11 cellular contexts compared by ENCODE assay signal in genomic region chr1:203676455-203676854, GRCh38. TPM values are rescaled to one million over a fixed set of nuclear protein-coding genes. Genes with fewer than 3 reads are reported as not detected.
DNase-seq lines count a peak whose midpoint lies in the region; ATAC-seq and TF ChIP-seq lines count a peak whose summit lies in the region.
"Had no signal": no experiment of that assay in that cellular context is flagged by ENCODE, and none has a peak within 500 bp of the region (broad histone marks: within the 10 kb centered on the region; RNA-seq: fewer than 3 reads in every experiment).

No MANE protein-coding gene starts in this region.

- TF ChIP-seq POLR2A in esophagus squamous epithelium (IDR thresholded peaks at IDR 0.05) (no peak), spleen (IDR thresholded peaks at IDR 0.05) (no peak)

- TF ChIP-seq CTCF in esophagus squamous epithelium (IDR thresholded peaks at IDR 0.05) = no peak
- no peak for TF ChIP-seq CTCF in spleen (IDR thresholded peaks at IDR 0.05 in 8 of 11, conservative IDR thresholded peaks at IDR 0.05 in 3 of 11)

- no peaks in the 10 kb centered on the region for H3K27me3 Mint-ChIP-seq in T-helper 17 cell

- H3K4me1 ChIP-seq in esophagus squamous epithelium (peaks cover 33 to 79% (median 57%) of the 10 kb centered on the region in 3 donors), spleen (peaks cover 27 to 64% (median 47%) of the 10 kb centered on the region in 6 donors)

- H3K27me3 ChIP-seq in H7 (ENCODE audit: control insufficient read depth, insufficient read depth, low read length) (no peaks in the 10 kb centered on the region), esophagus squamous epithelium (no peaks in the 10 kb centered on the region), spleen (replicated peaks in 1 of 7) (no peaks in the 10 kb centered on the region), MG63 (no peaks in the 10 kb centered on the region)

- H3K9me3 ChIP-seq in T-helper 17 cell (ENCODE audit: control insufficient read depth, low read length, poor library complexity, severe bottlenecking) = no peaks in the 10 kb centered on the region
- H3K9me3 ChIP-seq in esophagus squamous epithelium = no peaks in the 10 kb centered on the region
- H3K9me3 ChIP-seq in spleen = no peaks in the 10 kb centered on the region
- no peaks in the 10 kb centered on the region for H3K9me3 ChIP-seq in MG63
- H3K9me3 ChIP-seq: prostate gland had no signal

- H3K4me3 ChIP-seq in H7 (ENCODE audit: insufficient read depth, low read depth, low read length) = no peak overlapping the region
- H3K4me3 ChIP-seq in esophagus squamous epithelium = no peak overlapping the region
- no peak overlapping the region for H3K4me3 ChIP-seq in spleen
- no peak overlapping the region for H3K4me3 ChIP-seq in MG63
- H3K4me3 ChIP-seq: prostate gland, SK-N-MC had no signal

- peak overlapping the region; percentile 33 to 87 (median 75) for H3K27ac ChIP-seq in esophagus squamous epithelium
- H3K27ac ChIP-seq in spleen = peak overlapping the region in 5 of 8 donors; percentile 48 to 84 (median 75)
- H3K27ac ChIP-seq: prostate gland, SK-N-MC had no signal

- DNase-seq in H7 = peak; percentile 62
- DNase-seq in T-helper 17 cell = no peak
- no peak for DNase-seq in esophagus squamous epithelium (lab: John Stamatoyannopoulos, UW)
- no peak for DNase-seq in spleen
- DNase-seq in MG63 = no peak
- DNase-seq: DMS79 treated with DMSO at 0.1 percent for 48 hours, NCI-H1417 had no signal

- H3K4me1 Mint-ChIP-seq in T-helper 17 cell = peaks cover 56% of the 10 kb centered on the region

- H3K4me3 Mint-ChIP-seq in T-helper 17 cell = peak overlapping the region; percentile 90

- ATAC-seq in T-helper 17 cell = no peak
- no peak for ATAC-seq in GM21390 (IDR thresholded peaks at IDR 0.05; ENCODE audit: unreplicated experiment)
- no peak for ATAC-seq in HG03457 (IDR thresholded peaks at IDR 0.05; ENCODE audit: unreplicated experiment)

- H3K36me3 ChIP-seq in H7 (replicated peaks; ENCODE audit: control insufficient read depth, insufficient read depth, low read length) (no peaks in the 10 kb centered on the region), esophagus squamous epithelium (peaks cover 0 to 15% (median 0%) of the 10 kb centered on the region in 3 donors), spleen (peaks cover 0 to 6% (median 0%) of the 10 kb centered on the region in 6 donors), MG63 (peaks cover 66% of the 10 kb centered on the region)
- H3K36me3 ChIP-seq: prostate gland had no signal

- peak overlapping the region; percentile 99 for H3K27ac Mint-ChIP-seq in T-helper 17 cell

- H3K36me3 Mint-ChIP-seq in T-helper 17 cell (ENCODE audit: low read depth) = peaks cover 3% of the 10 kb centered on the region

- intact Hi-C loops in esophagus squamous epithelium (cut with DNase I) = no loop called here
- intact Hi-C loops in spleen (cut with DNase I; ENCODE audit: low total_unique reads) = no loop called here

- WGBS in esophagus squamous epithelium, 2 donors = 81 to 90% methylated on average over 2 of the region's 3 CpGs
- WGBS in spleen, 5 donors = 86 to 95% (median 88%) methylated on average over 3 of the region's 3 CpGs

RNA-seq across cellular contexts. Expression of gene ATP2B4, which starts 49.8 kb away (rescaled TPM):
- total RNA-seq in H7 (2014; rRNA removed; shearing (Covaris generic)) = 26.5 and 32.1 TPM in 2 replicates
- total RNA-seq in T-helper 17 cell (10 to 100 TPM; 92.5 to 99.2 TPM), esophagus squamous epithelium (10 to 100 TPM; 23.7 to 58.9 (median 39.2) TPM), spleen (10 to 100 TPM; 34.5 to 78.5 (median 55.2) TPM)
- polyA plus RNA-seq in spleen = 1 to 10 TPM; 6.2 to 8.6 (median 6.7) TPM
- total RNA-seq in MG63 (2014; rRNA removed; shearing (Covaris generic); ENCODE audit: low replicate concordance) = 37.6 and 43.6 TPM in 2 replicates
